Comparison of ENCODE assay signal across 8 cellular contexts in genomic region chr4:47485047-47485692, GRCh38. TPM values are rescaled to one million over a fixed set of nuclear protein-coding genes. Genes with fewer than 3 reads are reported as not detected.
DNase-seq lines count a peak whose midpoint lies in the region; ATAC-seq and TF ChIP-seq lines count a peak whose summit lies in the region.

Gene ATP10D, plus strand, starts transcription at chr4:47485275. Its CDS starts 27,266 bp downstream, at chr4:47512541.

- TF ChIP-seq CTCF in ascending aorta (IDR thresholded peaks at IDR 0.05) (peak in 1 of 3 experiments; percentile 12), right atrium auricular region (IDR thresholded peaks at IDR 0.05) (peak in 1 of 2 donors; percentile 33), psoas muscle (IDR thresholded peaks at IDR 0.05) (peak; percentile 27)

- H3K36me3 ChIP-seq in ascending aorta, result no peaks in the 10 kb centered on the region
- no peaks in the 10 kb centered on the region for H3K36me3 ChIP-seq in right atrium auricular region
- H3K36me3 ChIP-seq in psoas muscle (ENCODE audit: insufficient read depth in 1 of 2, low read depth in 1 of 2), result no peaks in the 10 kb centered on the region
- H3K36me3 ChIP-seq in urinary bladder (ENCODE audit: insufficient read depth), result no peaks in the 10 kb centered on the region

- DNase-seq in NCI-H1436 (lab: John Stamatoyannopoulos, UW) (peak; percentile 66), T-helper 2 cell (peak; percentile 45 to 79 (median 62)), ascending aorta (ENCODE audit: low spot score in 2 of 2) (peak; percentile 86 to 97), right atrium auricular region (ENCODE audit: low spot score) (peak; percentile 94), psoas muscle (peak; percentile 95 to 96)

- peak; percentile 89 for TF ChIP-seq POLR2A in GM15510 (IDR thresholded peaks at IDR 0.05; ENCODE audit: borderline replicate concordance, extremely low read depth, insufficient read length)

- peak within 1 kb of the TSS; percentile 67 to 71 for H3K4me3 ChIP-seq in ascending aorta
- H3K4me3 ChIP-seq in right atrium auricular region, result peak within 1 kb of the TSS; percentile 59 to 63
- H3K4me3 ChIP-seq in psoas muscle, result peak within 1 kb of the TSS; percentile 74
- peak within 1 kb of the TSS; percentile 46 for H3K4me3 ChIP-seq in urinary bladder (ENCODE audit: low read depth, low read length)

- WGBS in psoas muscle, 3 donors, result 1 to 2% (median 1%) methylated on average over 33 to 34 of the region's 34 CpGs
- WGBS in urinary bladder, result under 1% methylated on average over 34 of the region's 34 CpGs

- H3K4me1 ChIP-seq in ascending aorta, result peaks cover 0 to 13% of the 10 kb centered on the region in 2 donors
- H3K4me1 ChIP-seq in right atrium auricular region, result peaks cover 0 to 14% of the 10 kb centered on the region in 2 donors
- no peaks in the 10 kb centered on the region for H3K4me1 ChIP-seq in psoas muscle
- H3K4me1 ChIP-seq in urinary bladder (ENCODE audit: insufficient read depth), result no peaks in the 10 kb centered on the region

- ATAC-seq in HG02840 (IDR thresholded peaks at IDR 0.05; ENCODE audit: low FRiP score, unreplicated experiment) (peak; percentile 99), psoas muscle (peak; percentile 99 to 100 (median 100))

- H3K9me3 ChIP-seq in ascending aorta (no peaks in the 10 kb centered on the region), right atrium auricular region (no peaks in the 10 kb centered on the region), psoas muscle (no peaks in the 10 kb centered on the region)

- intact Hi-C loops in ascending aorta (cut with DNase I) (loop anchor here (1.0 kb wide), 2 partner anchors 22 to 39 kb away; partner anchors contain the start of gene COMMD8), psoas muscle (cut with DNase I) (loop anchor here in 1 of 2 donors (2.0 to 5.0 kb wide), 2 partner anchors 22 to 1142 kb away; partner anchors contain the start of gene COMMD8)

- no peaks in the 10 kb centered on the region for H3K27me3 ChIP-seq in ascending aorta
- no peaks in the 10 kb centered on the region for H3K27me3 ChIP-seq in right atrium auricular region
- H3K27me3 ChIP-seq in psoas muscle (ENCODE audit: insufficient read depth in 3 of 3, low read length in 2 of 3), result no peaks in the 10 kb centered on the region

- H3K27ac ChIP-seq in ascending aorta (peak within 1 kb of the TSS; percentile 89 to 90), right atrium auricular region (peak within 1 kb of the TSS; percentile 89 to 92), psoas muscle (peak within 1 kb of the TSS; percentile 81), urinary bladder (ENCODE audit: low read depth) (peak within 1 kb of the TSS; percentile 69)

RNA-seq across cellular contexts. Expression of gene ATP10D, which starts in this region (rescaled TPM):
- total RNA-seq in ascending aorta, result 22.1 TPM
- total RNA-seq in right atrium auricular region, result 1 to 10 TPM; 6.9 to 8.9 TPM
- total RNA-seq in psoas muscle, result 1 to 10 TPM; 1.6 to 6.1 (median 4.4) TPM
- polyA plus RNA-seq in psoas muscle, result 1 to 10 TPM; 1.1 to 2.1 (median 1.2) TPM
- total RNA-seq in urinary bladder, result 38.3 TPM
- 12.3 TPM for polyA plus RNA-seq in urinary bladder

Comparison
In these comparisons a context has a peak if more than half of its experiments do, and no peak if none do; other contexts are left out.
1. Peak in every context shown above with its lines: DNase-seq, ATAC-seq, H3K4me3 ChIP-seq and H3K27ac ChIP-seq.